10 cellular contexts compared by ENCODE assay signal in genomic region chr4:88341227-88342192, GRCh38. TPM values are rescaled to one million over a fixed set of nuclear protein-coding genes. Genes with fewer than 3 reads are reported as not detected.
DNase-seq lines count a peak whose midpoint lies in the region; TF ChIP-seq lines count a peak whose summit lies in the region.
"Had no signal": no experiment of that assay in that cellular context is flagged by ENCODE, and none has a peak within 500 bp of the region (broad histone marks: within the 10 kb centered on the region; RNA-seq: fewer than 3 reads in every experiment).

No MANE protein-coding gene starts in this region.

- peak; percentile 24 to 61 (median 60) for DNase-seq in NCI-H1417 (lab: John Stamatoyannopoulos, UW)
- no peak for DNase-seq in NCI-H1417 treated with DMSO at 0.1 percent for 48 hours (lab: John Stamatoyannopoulos, UW)
- DNase-seq in MCF 10A (ENCODE audit: unreplicated experiment), result peak; percentile 59
- DNase-seq in uterus, result peak; percentile 48 to 65
- DNase-seq in Kasumi-1 (lab: John Stamatoyannopoulos, UW), result no peak
- DNase-seq in NCI-H526 treated with DMSO at 0.1 percent for 48 hours (lab: John Stamatoyannopoulos, UW), result no peak
- no peak for DNase-seq in WERI-Rb-1

- no peaks in the 10 kb centered on the region for H3K9me3 Mint-ChIP-seq in MCF 10A (ENCODE audit: unreplicated experiment)
- H3K9me3 Mint-ChIP-seq: neural crest cell had no signal

- no TSS peak for BruUV-seq in MCF 10A (replicated peaks; lab: Mats Ljungman, UMichigan)

- H3K36me3 Mint-ChIP-seq in MCF 10A (ENCODE audit: insufficient read depth, unreplicated experiment), result no peaks in the 10 kb centered on the region

- POLR2A ChIA-PET in MCF 10A (lab: Yijun Ruan, JAX), result interaction anchor here (0.6 to 2.2 kb wide), 8 partner anchors 10 to 309 kb away, joined by 3 to 20 read pairs (median 3); partner anchors contain the start of gene PPM1K

- H3K27ac ChIP-seq in layer of hippocampus (ENCODE audit: low read depth, low read length) (peak overlapping the region; percentile 22), uterus (peak overlapping the region; percentile 72 to 91), WERI-Rb-1 (no peak overlapping the region)
- H3K27ac ChIP-seq: BLaER1 treated with 17β-estradiol and CSF1 and Interleukin-3, amounts not matched to agents 10 nM and 100 nM had no signal

- no peak for TF ChIP-seq POLR2A in uterus (IDR thresholded peaks at IDR 0.05)

- H3K4me3 ChIP-seq in uterus (no peak overlapping the region), WERI-Rb-1 (ENCODE audit: low read depth, low read length) (no peak overlapping the region)
- H3K4me3 ChIP-seq: BLaER1 treated with 17β-estradiol and CSF1 and Interleukin-3, amounts not matched to agents 10 nM and 100 nM had no signal

- H3K27ac Mint-ChIP-seq in MCF 10A (ENCODE audit: low read depth, unreplicated experiment), result no peak overlapping the region

- intact Hi-C loops in MCF 10A (cut with micrococcal nuclease) (no loop called here), uterus (cut with DNase I; ENCODE audit: low total_unique reads) (no loop called here)

- TF ChIP-seq CTCF in MCF 10A (IDR thresholded peaks at IDR 0.05; ENCODE audit: unreplicated experiment) (no peak), uterus (IDR thresholded peaks at IDR 0.05) (no peak), WERI-Rb-1 (IDR thresholded peaks at IDR 0.05; ENCODE audit: low read depth, low read length) (no peak)

- H3K9me3 ChIP-seq in uterus, result no peaks in the 10 kb centered on the region
- no peaks in the 10 kb centered on the region for H3K9me3 ChIP-seq in WERI-Rb-1 (ENCODE audit: severe bottlenecking)

- H3K4me1 ChIP-seq in uterus, result peaks cover 0 to 7% of the 10 kb centered on the region in 2 donors

- CTCF ChIA-PET in MCF 10A (lab: Yijun Ruan, JAX), result interaction anchor here (0.7 to 2.5 kb wide), 6 partner anchors 10 to 174 kb away, joined by 3 to 13 read pairs (median 5); partner anchors contain the start of genes HERC5 and PPM1K

- H3K4me1 Mint-ChIP-seq in MCF 10A (ENCODE audit: insufficient read depth, unreplicated experiment), result peaks cover 6% of the 10 kb centered on the region

- no peaks in the 10 kb centered on the region for H3K36me3 ChIP-seq in uterus
- H3K36me3 ChIP-seq in WERI-Rb-1, result no peaks in the 10 kb centered on the region
- H3K36me3 ChIP-seq: BLaER1 treated with 17β-estradiol and CSF1 and Interleukin-3, amounts not matched to agents 10 nM and 100 nM had no signal

- H3K27me3 Mint-ChIP-seq in MCF 10A (ENCODE audit: insufficient read depth, unreplicated experiment), result no peaks in the 10 kb centered on the region

- H3K4me3 Mint-ChIP-seq in MCF 10A (ENCODE audit: unreplicated experiment), result no peak overlapping the region
- H3K4me3 Mint-ChIP-seq: neural crest cell had no signal

- H3K27me3 ChIP-seq in layer of hippocampus (ENCODE audit: control insufficient read depth, insufficient read depth, low read length) (no peaks in the 10 kb centered on the region), uterus (no peaks in the 10 kb centered on the region), WERI-Rb-1 (ENCODE audit: insufficient read depth, low read depth, severe bottlenecking) (no peaks in the 10 kb centered on the region)
- H3K27me3 ChIP-seq: BLaER1 treated with 17β-estradiol and CSF1 and Interleukin-3, amounts not matched to agents 10 nM and 100 nM had no signal

RNA-seq across cellular contexts. Expression of gene HERC6, which starts 37.1 kb away (rescaled TPM):
- total RNA-seq in MCF 10A (2022) (1.7 and 2.4 TPM in 2 replicates), uterus (10 to 100 TPM in 2 of 4 donors, 1 to 10 TPM in 2; 3.5 to 27.6 (median 11.4) TPM)

RNA-seq across cellular contexts. Expression of gene PPM1K, which starts 57.1 kb away (rescaled TPM):
- total RNA-seq in MCF 10A (2022) (19.5 and 21.0 TPM in 2 replicates), uterus (100 to 1,000 TPM in 1 of 4 donors, 10 to 100 TPM in 3; 64.7 to 159 (median 83.0) TPM)

Comparison
In these comparisons a context has a peak if more than half of its experiments do, and no peak if none do; other contexts are left out.
1. DNase-seq: peak in NCI-H1417 (3 of 3), MCF 10A (single experiment) and uterus (2 of 2); none in NCI-H1417 treated with DMSO at 0.1 percent for 48 hours (single experiment), Kasumi-1 (0 of 2), NCI-H526 treated with DMSO at 0.1 percent for 48 hours (single experiment) and WERI-Rb-1 (single experiment).